In genomic region chr5:91212336-91213092, GRCh38 we compare ENCODE assay signal across 11 cellular contexts.
DNase-seq lines count a peak whose midpoint lies in the region; ATAC-seq and TF ChIP-seq lines count a peak whose summit lies in the region.
"Had no signal": no experiment of that assay in that cellular context is flagged by ENCODE, and none has a peak within 500 bp of the region (broad histone marks: within the 10 kb centered on the region; RNA-seq: fewer than 3 reads in every experiment).

No MANE protein-coding gene starts in this region.

- no peak overlapping the region for H3K4me3 Mint-ChIP-seq in MCF 10A (ENCODE audit: unreplicated experiment)

- no peaks in the 10 kb centered on the region for H3K4me1 Mint-ChIP-seq in MCF 10A (ENCODE audit: insufficient read depth, unreplicated experiment)

- H3K36me3 ChIP-seq in breast epithelium (no peaks in the 10 kb centered on the region), mucosa of rectum (ENCODE audit: control insufficient read depth in 2 of 2, insufficient read depth in 2 of 2, low read length in 2 of 2) (no peaks in the 10 kb centered on the region), aorta (ENCODE audit: control insufficient read depth in 1 of 2, insufficient read depth in 2 of 2, low read length in 1 of 2) (no peaks in the 10 kb centered on the region)
- no peaks in the 10 kb centered on the region for H3K36me3 ChIP-seq in effector memory CD4-positive, alpha-beta T cell (ENCODE audit: control insufficient read depth, insufficient read depth, low read length)
- H3K36me3 ChIP-seq: adrenal gland had no signal

- no peak overlapping the region for H3K27ac Mint-ChIP-seq in MCF 10A (ENCODE audit: low read depth, unreplicated experiment)

- no peaks in the 10 kb centered on the region for H3K27me3 Mint-ChIP-seq in MCF 10A (ENCODE audit: insufficient read depth, unreplicated experiment)

- peaks cover 0 to 5% of the 10 kb centered on the region in 2 donors for H3K4me1 ChIP-seq in breast epithelium
- H3K4me1 ChIP-seq in mucosa of rectum (ENCODE audit: control insufficient read depth in 2 of 2, insufficient read depth in 2 of 2, low read length in 2 of 2) = peaks cover 3 to 9% of the 10 kb centered on the region in 2 donors
- peaks cover 0 to 1% of the 10 kb centered on the region in 2 donors for H3K4me1 ChIP-seq in aorta (ENCODE audit: control insufficient read depth in 1 of 2, insufficient read depth in 2 of 2, low read length in 2 of 2)
- no peaks in the 10 kb centered on the region for H3K4me1 ChIP-seq in effector memory CD4-positive, alpha-beta T cell (ENCODE audit: control insufficient read depth, insufficient read depth, low read length, poor library complexity, severe bottlenecking)
- H3K4me1 ChIP-seq: adrenal gland had no signal

- H3K9ac ChIP-seq in mucosa of rectum (ENCODE audit: low read depth in 1 of 2, low read length in 2 of 2) = no peak overlapping the region

- intact Hi-C loops in breast epithelium (cut with DNase I; ENCODE audit: low total_unique reads) = no loop called here
- intact Hi-C loops in MCF 10A (cut with micrococcal nuclease) = no loop called here
- intact Hi-C loops in aorta (cut with DNase I) = loop anchor here in 1 of 2 donors (10.0 kb wide), 1 partner anchor 172 kb away; the partner anchor contains the start of gene ARRDC3

- no peaks in the 10 kb centered on the region for H3K27me3 ChIP-seq in breast epithelium
- H3K27me3 ChIP-seq in mucosa of rectum (ENCODE audit: control insufficient read depth in 2 of 2, insufficient read depth in 2 of 2, low read length in 2 of 2) = no peaks in the 10 kb centered on the region
- H3K27me3 ChIP-seq in aorta (ENCODE audit: control insufficient read depth in 1 of 2, insufficient read depth in 2 of 2, low read length in 1 of 2) = no peaks in the 10 kb centered on the region
- H3K27me3 ChIP-seq in effector memory CD4-positive, alpha-beta T cell (replicated peaks; ENCODE audit: control insufficient read depth, insufficient read depth, low read length, poor library complexity, severe bottlenecking) = no peaks in the 10 kb centered on the region
- H3K27me3 ChIP-seq: adrenal gland had no signal

- no peaks in the 10 kb centered on the region for H3K9me3 Mint-ChIP-seq in MCF 10A (ENCODE audit: unreplicated experiment)

- H3K9me3 ChIP-seq in breast epithelium (no peaks in the 10 kb centered on the region), mucosa of rectum (ENCODE audit: control insufficient read depth in 2 of 2, low read length in 2 of 2) (no peaks in the 10 kb centered on the region), aorta (ENCODE audit: control insufficient read depth, low read length) (no peaks in the 10 kb centered on the region)
- no peaks in the 10 kb centered on the region for H3K9me3 ChIP-seq in effector memory CD4-positive, alpha-beta T cell (ENCODE audit: control insufficient read depth, low read length)
- H3K9me3 ChIP-seq: adrenal gland had no signal

- H3K27ac ChIP-seq in breast epithelium (peak overlapping the region; percentile 65 to 80), mucosa of rectum (ENCODE audit: low read depth in 2 of 2, low read length in 2 of 2) (peak overlapping the region; percentile 33 to 45), aorta (ENCODE audit: low read depth in 1 of 2, low read length in 2 of 2) (peak overlapping the region in 1 of 2 donors; percentile 28)
- no peak overlapping the region for H3K27ac ChIP-seq in effector memory CD4-positive, alpha-beta T cell (ENCODE audit: insufficient read depth, low read length, poor library complexity, severe bottlenecking)

- H3K4me3 ChIP-seq in breast epithelium = no peak overlapping the region
- H3K4me3 ChIP-seq in mucosa of rectum (ENCODE audit: low read length in 2 of 2) = no peak overlapping the region
- H3K4me3 ChIP-seq in aorta (ENCODE audit: low read length in 2 of 2) = no peak overlapping the region
- H3K4me3 ChIP-seq in effector memory CD4-positive, alpha-beta T cell (ENCODE audit: insufficient read depth, low read depth, low read length, poor library complexity, severe bottlenecking) = no peak overlapping the region
- H3K4me3 ChIP-seq: adrenal gland had no signal

- no peak for TF ChIP-seq POLR2A in breast epithelium (IDR thresholded peaks at IDR 0.05)

- CTCF ChIA-PET in MCF 10A (lab: Yijun Ruan, JAX) = interaction anchor here (0.8 to 1.0 kb wide), 3 partner anchors 12 to 172 kb away, joined by 3 read pairs; no protein-coding TSS in a partner anchor

- TF ChIP-seq CTCF in breast epithelium (IDR thresholded peaks at IDR 0.05) (no peak), MCF 10A (IDR thresholded peaks at IDR 0.05; ENCODE audit: unreplicated experiment) (no peak)

- no TSS peak for BruUV-seq in MCF 10A (replicated peaks; lab: Mats Ljungman, UMichigan)

- POLR2A ChIA-PET in MCF 10A (lab: Yijun Ruan, JAX) = interaction anchor here (0.6 kb wide), 1 partner anchor 1430 kb away, joined by 3 read pairs; no protein-coding TSS in a partner anchor

- 14 to 18% methylated on average over 4 of the region's 4 CpGs for WGBS in aorta, 2 donors

- no peak for DNase-seq in breast epithelium (ENCODE audit: low spot score in 2 of 2)
- no peak for DNase-seq in MCF 10A (ENCODE audit: unreplicated experiment)
- peak; percentile 12 for DNase-seq in dermis blood vessel endothelial cell
- DNase-seq in aorta = peak in 1 of 2 donors; percentile 50
- no peak for DNase-seq in SHP77 treated with DMSO at 0.1 percent for 48 hours (lab: John Stamatoyannopoulos, UW)
- no peak for DNase-seq in effector memory CD4-positive, alpha-beta T cell
- DNase-seq: NCI-H2171 treated with DMSO at 0.1 percent for 48 hours; stimulated activated CD4-positive, alpha-beta T cell treated with anti-CD3 and anti-CD28 coated beads, Interleukin-4, amount 100 ng/mL, for 1 hour had no signal

- H3K36me3 Mint-ChIP-seq in MCF 10A (ENCODE audit: insufficient read depth, unreplicated experiment) = peaks cover 5% of the 10 kb centered on the region

- ATAC-seq in aorta (ENCODE audit: low FRiP score) = peak; percentile 63
- ATAC-seq in GM19397 (IDR thresholded peaks at IDR 0.05; ENCODE audit: unreplicated experiment) = no peak
